In the genomic region with DNA sequence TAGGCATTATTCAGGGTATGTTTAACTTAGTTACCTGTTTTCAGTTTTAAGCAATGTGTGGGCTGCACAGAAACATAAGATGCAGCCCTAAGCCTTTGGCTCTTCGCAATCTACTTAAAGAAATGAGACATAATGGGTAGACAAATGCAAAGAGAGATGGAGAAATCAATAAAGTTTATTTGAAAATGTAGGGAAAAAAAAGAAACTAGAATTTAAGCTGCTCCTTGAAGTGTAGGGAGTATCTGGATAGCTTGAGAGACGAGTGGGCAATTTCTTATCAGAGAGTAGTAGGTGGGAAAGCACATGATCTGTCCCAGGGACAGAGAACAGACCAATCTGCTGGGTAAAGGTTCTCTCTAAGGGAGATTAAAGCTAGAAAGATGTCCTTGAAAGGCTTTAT, we compare ENCODE assay signal across 24 cellular contexts. TPM values are rescaled to one million over a fixed set of nuclear protein-coding genes. Genes with fewer than 3 reads are reported as not detected.
DNase-seq lines count a peak whose midpoint lies in the region; ATAC-seq, FAIRE-seq and TF ChIP-seq lines count a peak whose summit lies in the region.
"Had no signal": no experiment of that assay in that cellular context is flagged by ENCODE, and none has a peak within 500 bp of the region (broad histone marks: within the 10 kb centered on the region; RNA-seq: fewer than 3 reads in every experiment).

No MANE protein-coding gene starts in this region.

- DNase-seq in Right ventricle myocardium superior (no peak), left cardiac atrium (no peak), left ventricle myocardium inferior (no peak), right cardiac atrium (no peak), HTR-8/SVneo (ENCODE audit: insufficient read length, low spot score) (no peak)
- DNase-seq in activated CD4-positive, CD25-positive, alpha-beta regulatory T cell treated with anti-CD3 and anti-CD28 coated beads, Interleukin-2, amount 50 U/mL, for 72 hours: no peak
- DNase-seq: Caco-2; CD4-positive, CD25-positive, alpha-beta regulatory T cell; CD8-positive, alpha-beta T cell; DMS153; DND-41; GM23248; H7; HCEC 1CT had no signal

- peak; percentile 14 for ATAC-seq in Right ventricle myocardium superior (ENCODE audit: poor library complexity)
- ATAC-seq in left cardiac atrium: no peak
- ATAC-seq in right cardiac atrium: no peak
- no peak for ATAC-seq in gastroesophageal sphincter
- ATAC-seq: CD8-positive, alpha-beta T cell; GM12878 had no signal

- H3K9me3 ChIP-seq in HEK293 (ENCODE audit: control insufficient read depth, insufficient read depth, low read depth, low read length) (no peaks in the 10 kb centered on the region), left ventricle myocardium inferior (replicated peaks) (no peaks in the 10 kb centered on the region), right cardiac atrium (ENCODE audit: control insufficient read depth, low read length) (no peaks in the 10 kb centered on the region), gastroesophageal sphincter (no peaks in the 10 kb centered on the region)
- H3K9me3 ChIP-seq: BLaER1, Caco-2 had no signal

- no peak for FAIRE-seq in HTR-8/SVneo (lab: Jason Lieb, UNC)
- FAIRE-seq: A204.1, G401.6, GM12878, GM19239, H1 had no signal

- intact Hi-C loops in Right ventricle myocardium superior (cut with DNase I) (no loop called here), left cardiac atrium (cut with DNase I) (no loop called here), left ventricle myocardium inferior (cut with micrococcal nuclease) (no loop called here), right cardiac atrium (cut with DNase I) (no loop called here)

- H3K27ac ChIP-seq in HEK293 (ENCODE audit: extremely low read depth, low read depth, low read length) (no peak overlapping the region), left ventricle myocardium inferior (replicated peaks) (peak overlapping the region; percentile 77), right cardiac atrium (ENCODE audit: low read length) (peak overlapping the region; percentile 25), gastroesophageal sphincter (no peak overlapping the region)
- H3K27ac ChIP-seq: 22Rv1, BLaER1, C4-2B, GM23248 had no signal

- H3K27me3 ChIP-seq in left ventricle myocardium inferior (ENCODE audit: low read depth) (no peaks in the 10 kb centered on the region), right cardiac atrium (ENCODE audit: control insufficient read depth, insufficient read depth) (no peaks in the 10 kb centered on the region), gastroesophageal sphincter (no peaks in the 10 kb centered on the region)
- H3K27me3 ChIP-seq: BLaER1 had no signal

- H3K4me1 ChIP-seq in HEK293 (ENCODE audit: control insufficient read depth, insufficient read depth, low read length) (no peaks in the 10 kb centered on the region), left ventricle myocardium inferior (peaks cover 36% of the 10 kb centered on the region), right cardiac atrium (ENCODE audit: control insufficient read depth, insufficient read depth, low read length) (peaks cover 2% of the 10 kb centered on the region), gastroesophageal sphincter (peaks cover 0 to 14% (median 3%) of the 10 kb centered on the region in 3 donors)
- H3K4me1 ChIP-seq: Caco-2 had no signal

- CTCF ChIA-PET in HEK293 (lab: Yijun Ruan, JAX): interaction anchor here (0.8 kb wide), 1 partner anchor 22 kb away, joined by 5 read pairs; no protein-coding TSS in a partner anchor

- WGBS in right cardiac atrium: 72% methylated on average over 2 of the region's 2 CpGs
- WGBS in gastroesophageal sphincter (ENCODE audit: low coverage in 1 of 2), 2 donors: 78 to 86% methylated on average over 1 to 2 of the region's 2 CpGs

- TF ChIP-seq CTCF in HEK293 (tag by site-specific recombination; IDR thresholded peaks at IDR 0.05) (no peak), left ventricle myocardium inferior (IDR thresholded peaks at IDR 0.05; ENCODE audit: borderline replicate concordance) (no peak), gastroesophageal sphincter (IDR thresholded peaks at IDR 0.05) (no peak)

- peaks cover 0 to 13% of the 10 kb centered on the region in 2 experiments; a peak in 1 of 3 replicates for H3K36me3 ChIP-seq in HEK293 (ENCODE audit: control insufficient read depth in 2 of 2, insufficient read depth in 1 of 2, low read length in 2 of 2)
- H3K36me3 ChIP-seq in left ventricle myocardium inferior: peaks cover 7% of the 10 kb centered on the region
- H3K36me3 ChIP-seq in gastroesophageal sphincter: peaks cover 0 to 17% of the 10 kb centered on the region in 2 donors
- H3K36me3 ChIP-seq: BLaER1 had no signal

- H3K4me3 ChIP-seq in HEK293 (ENCODE audit: low read depth, low read length) (no peak overlapping the region), left ventricle myocardium inferior (no peak overlapping the region), right cardiac atrium (ENCODE audit: low read length) (no peak overlapping the region), gastroesophageal sphincter (no peak overlapping the region)
- H3K4me3 ChIP-seq: BLaER1, GM12878, GM23248 had no signal

- POLR2A ChIA-PET in HEK293 (lab: Yijun Ruan, JAX): no interaction called here

- no peak for TF ChIP-seq POLR2A in gastroesophageal sphincter (IDR thresholded peaks at IDR 0.05)

- no peak for TF ChIP-seq EP300 in gastroesophageal sphincter (IDR thresholded peaks at IDR 0.05)

TF ChIP-seq in HEK293, 187 proteins besides CTCF, POLR2A, EP300 and RAD21:
- TF ChIP-seq ZFHX2 (tag by site-specific recombination; conservative IDR thresholded peaks at IDR 0.05): peak; percentile 52
- peak; percentile 70 for TF ChIP-seq EGR2 (tag by site-specific recombination; IDR thresholded peaks at IDR 0.05; ENCODE audit: low read depth)
- no peak for TF ChIP-seq ZNF624 (tag by site-specific recombination; IDR thresholded peaks at IDR 0.05)
- TF ChIP-seq REPIN1 (tag by site-specific recombination; IDR thresholded peaks at IDR 0.05; ENCODE audit: low read depth): no peak
- TF ChIP-seq ZNF214 (tag by site-specific recombination; IDR thresholded peaks at IDR 0.05; ENCODE audit: borderline replicate concordance): no peak

RNA-seq across cellular contexts. Expression of gene WNT2B, which starts 8.9 kb away (rescaled TPM):
- total RNA-seq in Right ventricle myocardium superior (1.2 TPM), left cardiac atrium (1 to 10 TPM; 4.0 to 4.7 TPM), left ventricle myocardium inferior (1.7 TPM), right cardiac atrium (10 to 100 TPM in 3 of 4 donors, 1 to 10 TPM in 1; 7.1 to 14.1 (median 11.9) TPM), gastroesophageal sphincter (1 to 10 TPM; 2.8 to 4.8 (median 3.6) TPM)
- 3.5 TPM for polyA plus RNA-seq in right cardiac atrium

Comparison
In these comparisons a context has a peak if more than half of its experiments do, and no peak if none do; other contexts are left out.
1. H3K27ac ChIP-seq: peak in left ventricle myocardium inferior (single experiment) and right cardiac atrium (single experiment); none in HEK293 (single experiment) and gastroesophageal sphincter (0 of 4).